ENCODE assay signal across 13 cellular contexts in genomic region chr2:197972017-197972416, GRCh38.
DNase-seq lines count a peak whose midpoint lies in the region; ATAC-seq and TF ChIP-seq lines count a peak whose summit lies in the region.
"Had no signal": no experiment of that assay in that cellular context is flagged by ENCODE, and none has a peak within 500 bp of the region (broad histone marks: within the 10 kb centered on the region; RNA-seq: fewer than 3 reads in every experiment).

No MANE protein-coding gene starts in this region.

- ATAC-seq in gastrocnemius medialis, result peak; percentile 26 to 33
- ATAC-seq: effector memory CD8-positive, alpha-beta T cell had no signal

- H3K27ac Mint-ChIP-seq in activated naive CD4-positive, alpha-beta T cell treated with anti-CD3 and anti-CD28 coated beads, Interleukin-2, amount 10 ng/mL, durations not matched to agents 7 days and 5 days, result no peak overlapping the region
- H3K27ac Mint-ChIP-seq: effector memory CD8-positive, alpha-beta T cell had no signal

- peak; percentile 8 for DNase-seq in G401 (ENCODE audit: low spot score)
- DNase-seq in astrocyte of the cerebellum (ENCODE audit: low read depth), result peak; percentile 76
- peak; percentile 35 for DNase-seq in foreskin melanocyte
- DNase-seq in gastrocnemius medialis, result peak in 1 of 2 donors; percentile 21
- no peak for DNase-seq in NCI-H2107 treated with DMSO at 0.1 percent for 48 hours (lab: John Stamatoyannopoulos, UW; ENCODE audit: unreplicated experiment)
- DNase-seq in activated naive CD4-positive, alpha-beta T cell treated with Interleukin-2 at 50 U/mL for 16 hours, result no peak
- DNase-seq in stimulated activated CD4-positive, alpha-beta T cell treated with anti-CD3 and anti-CD28 coated beads, Interleukin-2, amount 100 ng/mL, for 48 hours, result no peak
- DNase-seq in activated naive CD4-positive, alpha-beta T cell treated with anti-CD3 and anti-CD28 coated beads, Interleukin-2, amount 10 ng/mL, durations not matched to agents 7 days and 5 days, result no peak
- DNase-seq: activated CD4-positive, alpha-beta T cell treated with anti-CD3 and anti-CD28 coated beads for 1 hour; activated effector memory CD4-positive, alpha-beta T cell treated with anti-CD3 and anti-CD28 coated beads, Interleukin-2, amount 50 U/mL, for 16 hours; effector memory CD8-positive, alpha-beta T cell; NCI-H2227 treated with DMSO at 0.1 percent for 48 hours; SHP77 had no signal

- H3K9me3 Mint-ChIP-seq in activated naive CD4-positive, alpha-beta T cell treated with anti-CD3 and anti-CD28 coated beads, Interleukin-2, amount 10 ng/mL, durations not matched to agents 7 days and 5 days, result no peaks in the 10 kb centered on the region

- H3K27me3 ChIP-seq in gastrocnemius medialis, result no peaks in the 10 kb centered on the region

- TF ChIP-seq POLR2A in gastrocnemius medialis (IDR thresholded peaks at IDR 0.05), result no peak

- no peak overlapping the region for H3K4me3 Mint-ChIP-seq in activated naive CD4-positive, alpha-beta T cell treated with anti-CD3 and anti-CD28 coated beads, Interleukin-2, amount 10 ng/mL, durations not matched to agents 7 days and 5 days
- H3K4me3 Mint-ChIP-seq: effector memory CD8-positive, alpha-beta T cell had no signal

- H3K27ac ChIP-seq in gastrocnemius medialis, result no peak overlapping the region

- intact Hi-C loops in gastrocnemius medialis (cut with DNase I; ENCODE audit: low total_unique reads), result no loop called here

- in situ Hi-C loops in G401 (cut with HindIII; ENCODE audit: low sequenced_read_pairs), result no loop called here
- in situ Hi-C loops in astrocyte of the cerebellum (cut with HindIII; ENCODE audit: low sequenced_read_pairs), result no loop called here
- in situ Hi-C loops in gastrocnemius medialis (cut with MboI; ENCODE audit: low sequenced_read_pairs in 4 of 4), result no loop called here

- no peaks in the 10 kb centered on the region for H3K27me3 Mint-ChIP-seq in activated naive CD4-positive, alpha-beta T cell treated with anti-CD3 and anti-CD28 coated beads, Interleukin-2, amount 10 ng/mL, durations not matched to agents 7 days and 5 days
- H3K27me3 Mint-ChIP-seq: effector memory CD8-positive, alpha-beta T cell had no signal

- H3K4me3 ChIP-seq in astrocyte of the cerebellum (ENCODE audit: low read depth, low read length) (no peak overlapping the region), gastrocnemius medialis (no peak overlapping the region)

- TF ChIP-seq CTCF in astrocyte of the cerebellum (IDR thresholded peaks at IDR 0.05; ENCODE audit: low read depth, low read length, missing control alignments) (no peak), gastrocnemius medialis (IDR thresholded peaks at IDR 0.05 in 4 of 5, conservative IDR thresholded peaks at IDR 0.05 in 1 of 5) (no peak)

- CTCF ChIA-PET in activated naive CD4-positive, alpha-beta T cell treated with anti-CD3 and anti-CD28 coated beads, Interleukin-2, amount 10 ng/mL, durations not matched to agents 7 days and 5 days (lab: Charles Lee), result no interaction called here

- no peaks in the 10 kb centered on the region for H3K36me3 ChIP-seq in gastrocnemius medialis

- H3K4me1 ChIP-seq in gastrocnemius medialis, result peaks cover 5 to 18% of the 10 kb centered on the region in 2 donors

- H3K4me1 Mint-ChIP-seq in activated naive CD4-positive, alpha-beta T cell treated with anti-CD3 and anti-CD28 coated beads, Interleukin-2, amount 10 ng/mL, durations not matched to agents 7 days and 5 days, result no peaks in the 10 kb centered on the region

- H3K36me3 Mint-ChIP-seq in activated naive CD4-positive, alpha-beta T cell treated with anti-CD3 and anti-CD28 coated beads, Interleukin-2, amount 10 ng/mL, durations not matched to agents 7 days and 5 days, result no peaks in the 10 kb centered on the region

- H3K9me3 ChIP-seq in gastrocnemius medialis, result no peaks in the 10 kb centered on the region

Comparison
In these comparisons a context has a peak if more than half of its experiments do, and no peak if none do; other contexts are left out.
1. DNase-seq: peak in G401 (single experiment), astrocyte of the cerebellum (single experiment) and foreskin melanocyte (single experiment); none in NCI-H2107 treated with DMSO at 0.1 percent for 48 hours (single experiment), activated naive CD4-positive, alpha-beta T cell treated with Interleukin-2 at 50 U/mL for 16 hours (single experiment), stimulated activated CD4-positive, alpha-beta T cell treated with anti-CD3 and anti-CD28 coated beads, Interleukin-2, amount 100 ng/mL, for 48 hours (0 of 2) and activated naive CD4-positive, alpha-beta T cell treated with anti-CD3 and anti-CD28 coated beads, Interleukin-2, amount 10 ng/mL, durations not matched to agents 7 days and 5 days (single experiment).